In genomic region chr6:38241200-38241599, GRCh38 we compare ENCODE assay signal across 25 cellular contexts.
"Had no signal": no experiment of that assay in that cellular context is flagged by ENCODE, and none has a peak within 500 bp of the region (broad histone marks: within the 10 kb centered on the region; RNA-seq: fewer than 3 reads in every experiment).

No MANE protein-coding gene starts in this region.

- H3K4me1 ChIP-seq: foreskin keratinocyte, tibial artery had no signal

- FAIRE-seq: endothelial cell of umbilical vein had no signal

- DNase-seq: activated CD4-positive, alpha-beta T cell treated with anti-CD3 and anti-CD28 coated beads for 36 hours; activated CD4-positive, alpha-beta T cell treated with anti-CD3 and anti-CD28 coated beads, Interleukin-2, amount 50 U/mL, for 4 hours; activated CD4-positive, CD25-positive, alpha-beta regulatory T cell; activated effector memory CD4-positive, alpha-beta T cell treated with Interleukin-2 at 50 U/mL for 16 hours; activated naive CD4-positive, alpha-beta T cell treated with Interleukin-2 at 50 U/mL for 16 hours; activated naive CD8-positive, alpha-beta T cell treated with anti-CD3 and anti-CD28 coated beads for 36 hours; activated T-cell treated with anti-CD3 and anti-CD28 coated beads for 4 hours; adrenal gland; brain microvascular endothelial cell; effector memory CD8-positive, alpha-beta T cell; foreskin keratinocyte; heart left ventricle; hypothalamus; left ventricle myocardium inferior; posterior cingulate gyrus; right cardiac atrium; stimulated activated CD4-positive, alpha-beta T cell treated with anti-CD3 and anti-CD28 coated beads, Interleukin-15, amount 100 ng/mL, for 24 hours; stimulated activated CD4-positive, alpha-beta T cell treated with anti-CD3 and anti-CD28 coated beads, Interleukin-2, amount 100 ng/mL, for 24 hours; stimulated activated naive B cell treated with anti-CD40 and anti-IgM and Interleukin-4, amounts not matched to agents 10 μg/mL and 1 μg/mL and 100 μg/mL, for 72 hours; stomach; tibial artery had no signal

- H3K9me3 ChIP-seq: adrenal gland, ascending aorta, heart left ventricle, left ventricle myocardium inferior, stomach, tibial artery had no signal

- H3K36me3 ChIP-seq: adrenal gland, ascending aorta, brain microvascular endothelial cell, heart left ventricle, left ventricle myocardium inferior, stomach, tibial artery had no signal

- H3K27me3 ChIP-seq: adrenal gland, ascending aorta, brain microvascular endothelial cell, foreskin keratinocyte, heart left ventricle, stomach, tibial artery had no signal

- H3K27ac ChIP-seq: adrenal gland, ascending aorta, brain microvascular endothelial cell, coronary artery, foreskin keratinocyte, heart left ventricle, left ventricle myocardium inferior, stomach, tibial artery had no signal

- H3K4me3 ChIP-seq: adrenal gland, ascending aorta, coronary artery, heart left ventricle, left ventricle myocardium inferior, lung, stomach, tibial artery had no signal

- ATAC-seq: activated CD4-positive, alpha-beta T cell treated with anti-CD3 and anti-CD28 coated beads for 36 hours; effector memory CD8-positive, alpha-beta T cell; foreskin keratinocyte; heart left ventricle; right cardiac atrium; stimulated activated naive B cell treated with anti-CD40 and anti-IgM and Interleukin-4, amounts not matched to agents 10 μg/mL and 1 μg/mL and 100 μg/mL, for 72 hours had no signal
